ENCODE assay signal across 22 cellular contexts in the genomic region with DNA sequence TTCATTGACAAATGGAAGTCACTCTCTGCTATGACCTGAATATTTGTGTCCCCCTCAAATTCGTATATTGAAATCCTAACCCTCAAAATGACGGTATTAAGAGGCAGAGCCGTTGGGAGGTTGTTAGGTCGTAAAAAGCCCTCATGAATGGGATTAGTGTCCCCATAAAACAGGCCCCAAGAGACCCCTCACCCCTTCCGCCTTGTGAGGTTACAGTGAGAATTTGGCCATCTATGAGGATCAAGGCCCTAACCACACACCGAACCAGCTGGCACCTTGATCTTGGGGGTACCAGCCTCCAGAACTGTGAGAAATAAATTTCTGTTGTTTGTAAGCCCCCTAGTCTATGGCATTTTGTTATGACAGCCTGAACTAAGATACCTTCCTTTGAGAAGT. TPM values are rescaled to one million over a fixed set of nuclear protein-coding genes. Genes with fewer than 3 reads are reported as not detected.
DNase-seq lines count a peak whose midpoint lies in the region; ATAC-seq and TF ChIP-seq lines count a peak whose summit lies in the region.
"Had no signal": no experiment of that assay in that cellular context is flagged by ENCODE, and none has a peak within 500 bp of the region (broad histone marks: within the 10 kb centered on the region; RNA-seq: fewer than 3 reads in every experiment).

No MANE protein-coding gene starts in this region.

- H2AFZ ChIP-seq in neural progenitor cell (replicated peaks): no peak overlapping the region

- H3K9ac ChIP-seq in neural progenitor cell: no peak overlapping the region

- peak overlapping the region; percentile 69 for H3K27ac Mint-ChIP-seq in chondrocyte (ENCODE audit: unreplicated experiment)
- H3K27ac Mint-ChIP-seq in neural progenitor cell: peak overlapping the region; percentile 62
- H3K27ac Mint-ChIP-seq in activated CD4-positive, alpha-beta T cell treated with anti-CD3 and anti-CD28 coated beads for 36 hours: no peak overlapping the region
- H3K27ac Mint-ChIP-seq in CD4-positive, alpha-beta memory T cell: no peak overlapping the region
- H3K27ac Mint-ChIP-seq: T-helper 1 cell treated with Interleukin-12 subunit alpha and Interleukin-12 subunit beta and Interleukin-4 antibody, amounts not matched to agents 30 μg/mL and 1 μg/mL, for 36 hours had no signal

- H3K4me2 ChIP-seq in neural progenitor cell: no peak overlapping the region

- H3K27ac ChIP-seq in 22Rv1 (peak overlapping the region; percentile 88), KOPT-K1 (ENCODE audit: low read depth, low read length, poor library complexity, severe bottlenecking) (peak overlapping the region; percentile 2), neural progenitor cell (no peak overlapping the region)
- no peak overlapping the region for H3K27ac ChIP-seq in CD4-positive, alpha-beta memory T cell (ENCODE audit: low read depth, low read length)
- H3K27ac ChIP-seq: testis had no signal

- no peak for ATAC-seq in activated CD4-positive, alpha-beta T cell treated with anti-CD3 and anti-CD28 coated beads for 36 hours

- H3K4me1 ChIP-seq in neural progenitor cell: peaks cover 8% of the 10 kb centered on the region
- no peaks in the 10 kb centered on the region for H3K4me1 ChIP-seq in CD4-positive, alpha-beta memory T cell (ENCODE audit: insufficient read depth, low read length)
- H3K4me1 ChIP-seq: testis had no signal

- no peaks in the 10 kb centered on the region for H3K36me3 Mint-ChIP-seq in chondrocyte (ENCODE audit: low read depth)
- H3K36me3 Mint-ChIP-seq in neural progenitor cell: no peaks in the 10 kb centered on the region
- no peaks in the 10 kb centered on the region for H3K36me3 Mint-ChIP-seq in activated CD4-positive, alpha-beta T cell treated with anti-CD3 and anti-CD28 coated beads for 36 hours (ENCODE audit: low read depth)
- no peaks in the 10 kb centered on the region for H3K36me3 Mint-ChIP-seq in CD4-positive, alpha-beta memory T cell

- H3K4me3 Mint-ChIP-seq in chondrocyte (ENCODE audit: unreplicated experiment) (no peak overlapping the region), neural progenitor cell (no peak overlapping the region)
- H3K4me3 Mint-ChIP-seq in activated CD4-positive, alpha-beta T cell treated with anti-CD3 and anti-CD28 coated beads for 36 hours: no peak overlapping the region
- no peak overlapping the region for H3K4me3 Mint-ChIP-seq in CD4-positive, alpha-beta memory T cell
- H3K4me3 Mint-ChIP-seq: T-helper 1 cell treated with Interleukin-12 subunit alpha and Interleukin-12 subunit beta and Interleukin-4 antibody, amounts not matched to agents 30 μg/mL and 1 μg/mL, for 36 hours had no signal

- H3K9me3 Mint-ChIP-seq in chondrocyte (ENCODE audit: low read depth) (no peaks in the 10 kb centered on the region), neural progenitor cell (peaks cover 4% of the 10 kb centered on the region)
- H3K9me3 Mint-ChIP-seq in activated CD4-positive, alpha-beta T cell treated with anti-CD3 and anti-CD28 coated beads for 36 hours (ENCODE audit: low read depth): no peaks in the 10 kb centered on the region
- no peaks in the 10 kb centered on the region for H3K9me3 Mint-ChIP-seq in CD4-positive, alpha-beta memory T cell
- H3K9me3 Mint-ChIP-seq: T-helper 1 cell treated with Interleukin-12 subunit alpha and Interleukin-12 subunit beta and Interleukin-4 antibody, amounts not matched to agents 30 μg/mL and 1 μg/mL, for 36 hours had no signal

- intact Hi-C loops in activated CD4-positive, alpha-beta T cell treated with anti-CD3 and anti-CD28 coated beads for 36 hours (cut with DNase I, micrococcal nuclease): loop anchor here (1.0 to 2.0 kb wide), 7 partner anchors 153 to 682 kb away; partner anchors contain the start of gene CDK19 (in 1 of the 2)
- intact Hi-C loops in CD4-positive, alpha-beta memory T cell (cut with micrococcal nuclease): loop anchor here (1.0 to 5.0 kb wide), 6 partner anchors 153 to 681 kb away; partner anchors contain the start of gene CDK19

- H3K9me3 ChIP-seq in KOPT-K1 (ENCODE audit: insufficient read depth, low read length, poor library complexity, severe bottlenecking) (no peaks in the 10 kb centered on the region), neural progenitor cell (ENCODE audit: low read depth) (no peaks in the 10 kb centered on the region)
- H3K9me3 ChIP-seq in CD4-positive, alpha-beta memory T cell (ENCODE audit: control insufficient read depth in 1 of 2, low read length in 2 of 2): no peaks in the 10 kb centered on the region
- H3K9me3 ChIP-seq: esophagus squamous epithelium, testis had no signal

- H3F3A ChIP-seq in neural progenitor cell (ENCODE audit: low read depth): no peaks in the 10 kb centered on the region

- peaks cover 35% of the 10 kb centered on the region for H3K4me1 Mint-ChIP-seq in chondrocyte (ENCODE audit: low read depth)
- no peaks in the 10 kb centered on the region for H3K4me1 Mint-ChIP-seq in neural progenitor cell
- H3K4me1 Mint-ChIP-seq in activated CD4-positive, alpha-beta T cell treated with anti-CD3 and anti-CD28 coated beads for 36 hours: peaks cover 9% of the 10 kb centered on the region
- H3K4me1 Mint-ChIP-seq in CD4-positive, alpha-beta memory T cell: peaks cover 1 to 13% (median 8%) of the 10 kb centered on the region in 4 donors

- POLR2A ChIA-PET in activated CD4-positive, alpha-beta T cell treated with anti-CD3 and anti-CD28 coated beads for 36 hours (lab: Charles Lee): interaction anchor here (1.5 kb wide), 1 partner anchor 346 kb away, joined by 6 read pairs; the partner anchor contains the start of gene AMD1
- POLR2A ChIA-PET in CD4-positive, alpha-beta memory T cell (lab: Charles Lee; ENCODE audit: partially characterized antibody): interaction anchor here (1.1 kb wide), 1 partner anchor 431 kb away, joined by 3 read pairs; no protein-coding TSS in a partner anchor

- no peaks in the 10 kb centered on the region for H4K20me1 ChIP-seq in neural progenitor cell (ENCODE audit: low read depth)

- TF ChIP-seq CTCF in 22Rv1 (IDR thresholded peaks at IDR 0.05) (no peak), chondrocyte (IDR thresholded peaks at IDR 0.05) (no peak), neural progenitor cell (IDR thresholded peaks at IDR 0.05) (no peak)

- no peaks in the 10 kb centered on the region for H3K79me2 ChIP-seq in neural progenitor cell (ENCODE audit: low read depth)

- no peak overlapping the region for H3K4me3 ChIP-seq in neural progenitor cell
- H3K4me3 ChIP-seq in CD4-positive, alpha-beta memory T cell (ENCODE audit: low read length in 2 of 2): no peak overlapping the region
- H3K4me3 ChIP-seq: esophagus squamous epithelium, heart left ventricle, testis had no signal

- H3K27me3 ChIP-seq in neural progenitor cell: no peaks in the 10 kb centered on the region
- no peaks in the 10 kb centered on the region for H3K27me3 ChIP-seq in CD4-positive, alpha-beta memory T cell (ENCODE audit: insufficient read depth, low read length)
- H3K27me3 ChIP-seq: esophagus squamous epithelium, heart left ventricle, testis had no signal

- H3K27me3 Mint-ChIP-seq in chondrocyte (ENCODE audit: low read depth) (no peaks in the 10 kb centered on the region), neural progenitor cell (ENCODE audit: insufficient read depth, low read depth) (no peaks in the 10 kb centered on the region)
- H3K27me3 Mint-ChIP-seq in activated CD4-positive, alpha-beta T cell treated with anti-CD3 and anti-CD28 coated beads for 36 hours: peaks cover 4% of the 10 kb centered on the region
- no peaks in the 10 kb centered on the region for H3K27me3 Mint-ChIP-seq in CD4-positive, alpha-beta memory T cell

- H3K36me3 ChIP-seq in KOPT-K1 (ENCODE audit: insufficient read depth, low read length) (no peaks in the 10 kb centered on the region), neural progenitor cell (no peaks in the 10 kb centered on the region)
- H3K36me3 ChIP-seq in CD4-positive, alpha-beta memory T cell (ENCODE audit: insufficient read depth, low read length): no peaks in the 10 kb centered on the region
- H3K36me3 ChIP-seq: esophagus squamous epithelium, heart left ventricle had no signal

- DNase-seq in chondrocyte (ENCODE audit: low spot score) (no peak), neural progenitor cell (ENCODE audit: low spot score) (no peak), HuH-7.5 (ENCODE audit: low spot score) (no peak)
- no peak for DNase-seq in NK-92 treated with Interleukin-12 subunit alpha and Interleukin-12 subunit beta, amount 100 ng/mL, for 24 hours (lab: John Stamatoyannopoulos, UW)
- no peak for DNase-seq in activated CD4-positive, alpha-beta T cell treated with anti-CD3 and anti-CD28 coated beads for 36 hours
- no peak for DNase-seq in CD4-positive, alpha-beta memory T cell
- DNase-seq: activated CD4-positive, CD25-positive, alpha-beta regulatory T cell; activated effector memory CD4-positive, alpha-beta T cell treated with Interleukin-2 at 50 U/mL for 16 hours; aorta; COR-L47; esophagus squamous epithelium; heart left ventricle; MM.1S; NCI-H2081; NCI-H774; posterior cingulate gyrus; testis had no signal

- CTCF ChIA-PET in activated CD4-positive, alpha-beta T cell treated with anti-CD3 and anti-CD28 coated beads for 36 hours (lab: Charles Lee): interaction anchor here (0.6 to 3.3 kb wide), 22 partner anchors 9 to 1134 kb away, joined by 3 to 20 read pairs (median 4); partner anchors contain the start of genes AMD1 and CDK19
- CTCF ChIA-PET in CD4-positive, alpha-beta memory T cell (lab: Charles Lee; ENCODE audit: partially characterized antibody): interaction anchor here (0.7 to 7.8 kb wide), 22 partner anchors 9 to 473 kb away, joined by 3 to 71 read pairs (median 5); no protein-coding TSS in a partner anchor

RNA-seq across cellular contexts. Expression of gene SLC22A16, which starts 52.5 kb away (rescaled TPM):
- not detected in 3 replicates for total RNA-seq in chondrocyte
- total RNA-seq in neural progenitor cell (ENCODE audit: low replicate concordance): not detected in 2 replicates
- total RNA-seq in activated CD4-positive, alpha-beta T cell treated with anti-CD3 and anti-CD28 coated beads for 36 hours: not detected
- not detected for total RNA-seq in CD4-positive, alpha-beta memory T cell
- polyA plus RNA-seq in CD4-positive, alpha-beta memory T cell: not detected
- total RNA-seq: HT1080, mucosa of gallbladder had no signal

Comparison
In these comparisons a context has a peak if more than half of its experiments do, and no peak if none do; other contexts are left out.
1. H3K27ac ChIP-seq: peak in 22Rv1 (single experiment) and KOPT-K1 (single experiment); none in neural progenitor cell (single experiment) and CD4-positive, alpha-beta memory T cell (single experiment).
2. H3K27ac Mint-ChIP-seq: peak in chondrocyte (single experiment) and neural progenitor cell (single experiment); none in activated CD4-positive, alpha-beta T cell treated with anti-CD3 and anti-CD28 coated beads for 36 hours (single experiment) and CD4-positive, alpha-beta memory T cell (0 of 7).